Comparison of ENCODE assay signal across 1 cellular context in genomic region chr10:76051007-76051936, GRCh38.
TF ChIP-seq lines count a peak whose summit lies in the region.

No MANE protein-coding gene starts in this region.

TF ChIP-seq in SK-N-SH, 30 proteins besides CTCF, POLR2A, EP300 and RAD21 (continued from another document):
- TF ChIP-seq ZBTB33 (IDR thresholded peaks at IDR 0.05; ENCODE audit: borderline replicate concordance, low read depth) (no peak), JUND (IDR thresholded peaks at IDR 0.05) (no peak), IRF3 (IDR thresholded peaks at IDR 0.05; ENCODE audit: low read depth, low read length) (no peak), EZH2phosphoT487 (IDR thresholded peaks at IDR 0.05; ENCODE audit: borderline replicate concordance, low read depth) (no peak), YY1 (IDR thresholded peaks at IDR 0.05; ENCODE audit: low read depth) (no peak), POLR2AphosphoS5 (IDR thresholded peaks at IDR 0.05; ENCODE audit: low read depth, low read length) (no peak), GATA2 (CRISPR knock-in tag; IDR thresholded peaks at IDR 0.05) (no peak), RFX5 (IDR thresholded peaks at IDR 0.05; ENCODE audit: low read length) (no peak), MEF2A (IDR thresholded peaks at IDR 0.05; ENCODE audit: borderline replicate concordance, low read depth) (no peak), ELF1 (IDR thresholded peaks at IDR 0.05) (no peak)
